Comparison of ENCODE assay signal across 8 cellular contexts in genomic region chr11:122863704-122864326, GRCh38. TPM values are rescaled to one million over a fixed set of nuclear protein-coding genes. Genes with fewer than 3 reads are reported as not detected.
DNase-seq lines count a peak whose midpoint lies in the region; ATAC-seq and TF ChIP-seq lines count a peak whose summit lies in the region.

No MANE protein-coding gene starts in this region.

- TF ChIP-seq CTCF in endodermal cell (conservative IDR thresholded peaks at IDR 0.05), result peak; percentile 97

- no peak overlapping the region for H3K27ac Mint-ChIP-seq in endodermal cell
- no peak overlapping the region for H3K27ac Mint-ChIP-seq in naive thymus-derived CD4-positive, alpha-beta T cell

- intact Hi-C loops in naive thymus-derived CD4-positive, alpha-beta T cell (cut with micrococcal nuclease), result loop anchor here (1.0 to 10.0 kb wide), 6 partner anchors 159 to 383 kb away; no protein-coding TSS in a partner anchor

- no peaks in the 10 kb centered on the region for H3K4me1 ChIP-seq in endodermal cell (ENCODE audit: control insufficient read depth, insufficient read depth, low read length)
- H3K4me1 ChIP-seq in naive thymus-derived CD4-positive, alpha-beta T cell (ENCODE audit: control insufficient read depth in 2 of 2, insufficient read depth in 2 of 2, low read length in 2 of 2), result no peaks in the 10 kb centered on the region
- no peaks in the 10 kb centered on the region for H3K4me1 ChIP-seq in effector memory CD4-positive, alpha-beta T cell (ENCODE audit: control insufficient read depth, insufficient read depth, low read length, poor library complexity, severe bottlenecking)

- H3K9me3 Mint-ChIP-seq in endodermal cell, result no peaks in the 10 kb centered on the region
- H3K9me3 Mint-ChIP-seq in naive thymus-derived CD4-positive, alpha-beta T cell, result no peaks in the 10 kb centered on the region

- WGBS in endodermal cell (ENCODE audit: insufficient coverage in 1 of 2, insufficient read length in 1 of 2), 2 experiments, result 54 to 67% methylated on average over 3 to 7 of the region's 7 CpGs

- no peaks in the 10 kb centered on the region for H3K36me3 Mint-ChIP-seq in endodermal cell (ENCODE audit: low read depth)
- H3K36me3 Mint-ChIP-seq in naive thymus-derived CD4-positive, alpha-beta T cell, result peaks cover 0 to 29% (median 9%) of the 10 kb centered on the region in 5 donors

- H3K4me1 Mint-ChIP-seq in endodermal cell, result peaks cover 5% of the 10 kb centered on the region
- peaks cover 0 to 2% (median 0%) of the 10 kb centered on the region in 7 donors for H3K4me1 Mint-ChIP-seq in naive thymus-derived CD4-positive, alpha-beta T cell

- H3K36me3 ChIP-seq in MG63 (no peaks in the 10 kb centered on the region), endodermal cell (ENCODE audit: control insufficient read depth, insufficient read depth, low read length) (no peaks in the 10 kb centered on the region)
- H3K36me3 ChIP-seq in naive thymus-derived CD4-positive, alpha-beta T cell (ENCODE audit: control insufficient read depth in 2 of 3, insufficient read depth in 3 of 3, low read length in 3 of 3), result peaks cover 0 to 20% (median 16%) of the 10 kb centered on the region in 3 experiments
- H3K36me3 ChIP-seq in effector memory CD4-positive, alpha-beta T cell (ENCODE audit: control insufficient read depth, insufficient read depth, low read length), result no peaks in the 10 kb centered on the region

- no peak overlapping the region for H3K4me3 Mint-ChIP-seq in endodermal cell
- H3K4me3 Mint-ChIP-seq in naive thymus-derived CD4-positive, alpha-beta T cell, result no peak overlapping the region

- H3K27me3 ChIP-seq in MG63, result peaks cover 10% of the 10 kb centered on the region; the same call in 1 of the 2 replicates
- no peaks in the 10 kb centered on the region for H3K27me3 ChIP-seq in endodermal cell (ENCODE audit: control insufficient read depth, insufficient read depth, low read length, poor library complexity, severe bottlenecking)
- no peaks in the 10 kb centered on the region for H3K27me3 ChIP-seq in naive thymus-derived CD4-positive, alpha-beta T cell (ENCODE audit: control insufficient read depth in 2 of 2, insufficient read depth in 2 of 2, low read length in 2 of 2)
- peaks cover 7% of the 10 kb centered on the region for H3K27me3 ChIP-seq in effector memory CD4-positive, alpha-beta T cell (replicated peaks; ENCODE audit: control insufficient read depth, insufficient read depth, low read length, poor library complexity, severe bottlenecking)

- peak; percentile 60 for ATAC-seq in naive thymus-derived CD4-positive, alpha-beta T cell
- no peak for ATAC-seq in HG03045 (IDR thresholded peaks at IDR 0.05; ENCODE audit: unreplicated experiment)
- ATAC-seq in GM21526 (IDR thresholded peaks at IDR 0.05; ENCODE audit: low FRiP score, unreplicated experiment), result no peak

- peaks cover 3% of the 10 kb centered on the region for H3K27me3 Mint-ChIP-seq in endodermal cell (ENCODE audit: insufficient read depth)
- H3K27me3 Mint-ChIP-seq in naive thymus-derived CD4-positive, alpha-beta T cell, result peaks cover 0 to 49% (median 0%) of the 10 kb centered on the region in 5 donors

- no peak overlapping the region for H3K4me3 ChIP-seq in MG63
- H3K4me3 ChIP-seq in endodermal cell (ENCODE audit: low read length), result no peak overlapping the region
- no peak overlapping the region for H3K4me3 ChIP-seq in naive thymus-derived CD4-positive, alpha-beta T cell (ENCODE audit: low read length)
- H3K4me3 ChIP-seq in effector memory CD4-positive, alpha-beta T cell (ENCODE audit: insufficient read depth, low read depth, low read length, poor library complexity, severe bottlenecking), result no peak overlapping the region

- H3K9me3 ChIP-seq in MG63, result no peaks in the 10 kb centered on the region
- H3K9me3 ChIP-seq in endodermal cell (ENCODE audit: control insufficient read depth, low read length), result no peaks in the 10 kb centered on the region
- H3K9me3 ChIP-seq in naive thymus-derived CD4-positive, alpha-beta T cell (ENCODE audit: control insufficient read depth in 2 of 3, low read length in 3 of 3), result no peaks in the 10 kb centered on the region
- no peaks in the 10 kb centered on the region for H3K9me3 ChIP-seq in effector memory CD4-positive, alpha-beta T cell (ENCODE audit: control insufficient read depth, low read length)

- H3K27ac ChIP-seq in endodermal cell (ENCODE audit: low read depth, low read length), result no peak overlapping the region
- H3K27ac ChIP-seq in naive thymus-derived CD4-positive, alpha-beta T cell (ENCODE audit: low read depth, low read length), result no peak overlapping the region
- no peak overlapping the region for H3K27ac ChIP-seq in effector memory CD4-positive, alpha-beta T cell (ENCODE audit: insufficient read depth, low read length, poor library complexity, severe bottlenecking)

- POLR2A ChIA-PET in naive thymus-derived CD4-positive, alpha-beta T cell (lab: Charles Lee), result interaction anchor here (0.7 to 1.0 kb wide), 5 partner anchors 12 to 188 kb away, joined by 3 to 7 read pairs (median 3); no protein-coding TSS in a partner anchor

- CTCF ChIA-PET in naive thymus-derived CD4-positive, alpha-beta T cell (lab: Charles Lee), result interaction anchor here (0.7 to 7.3 kb wide), 22 partner anchors 11 to 1736 kb away, joined by 3 to 78 read pairs (median 4); no protein-coding TSS in a partner anchor

- DNase-seq in Daoy (ENCODE audit: low read depth) (peak; percentile 35), MG63 (peak; percentile 16), UCSD-AML1 (lab: John Stamatoyannopoulos, UW; ENCODE audit: unreplicated experiment) (peak; percentile 16), endodermal cell (peak; percentile 72)
- DNase-seq in naive thymus-derived CD4-positive, alpha-beta T cell, result peak in 6 of 9 donors; percentile 19 to 51 (median 40)
- DNase-seq in effector memory CD4-positive, alpha-beta T cell, result no peak

- no peak overlapping the region for H3K9ac ChIP-seq in endodermal cell (ENCODE audit: extremely low read depth, low read length, poor library complexity, severe bottlenecking)

RNA-seq across cellular contexts. Expression of gene JHY, which starts 18.7 kb away (rescaled TPM):
- 2.2 and 2.3 TPM in 2 replicates for total RNA-seq in Daoy (2014; rRNA removed; shearing (Covaris generic))
- 0.53 and 1.6 TPM in 2 replicates for total RNA-seq in MG63 (2014; rRNA removed; shearing (Covaris generic); ENCODE audit: low replicate concordance)
- 1 to 10 TPM; 2.1 to 4.8 TPM for total RNA-seq in endodermal cell
- polyA plus RNA-seq in endodermal cell (2013, experiment 1 of 2), result 4.5 TPM
- polyA plus RNA-seq in endodermal cell (2013, experiment 2 of 2), result 5.0 TPM
- 1 to 10 TPM; 2.1 to 5.0 (median 4.1) TPM for total RNA-seq in naive thymus-derived CD4-positive, alpha-beta T cell
- 1 to 10 TPM; 3.5 to 4.8 TPM for polyA plus RNA-seq in naive thymus-derived CD4-positive, alpha-beta T cell

RNA-seq across cellular contexts. Expression of gene CRTAM, which starts 25.5 kb away (rescaled TPM):
- total RNA-seq in Daoy (2014; rRNA removed; shearing (Covaris generic)), result 0.06 and 0.27 TPM in 2 replicates
- not detected in 2 replicates for total RNA-seq in MG63 (2014; rRNA removed; shearing (Covaris generic); ENCODE audit: low replicate concordance)
- total RNA-seq in endodermal cell, result not detected
- polyA plus RNA-seq in endodermal cell (2013, experiment 1 of 2), result not detected
- not detected for polyA plus RNA-seq in endodermal cell (2013, experiment 2 of 2)
- 1 to 10 TPM in 4 of 5 experiments, under 1 TPM in 1; 0.39 to 4.6 (median 4.2) TPM for total RNA-seq in naive thymus-derived CD4-positive, alpha-beta T cell
- polyA plus RNA-seq in naive thymus-derived CD4-positive, alpha-beta T cell, result 10 to 100 TPM in 1 of 2 donors, 1 to 10 TPM in 1; 7.5 to 14.6 TPM

Comparison
In these comparisons a context has a peak if more than half of its experiments do, and no peak if none do; other contexts are left out.
1. DNase-seq: peak in Daoy (single experiment), MG63 (single experiment), UCSD-AML1 (single experiment), endodermal cell (single experiment) and naive thymus-derived CD4-positive, alpha-beta T cell (6 of 9); none in effector memory CD4-positive, alpha-beta T cell (0 of 3).